In genomic region chr14:57656853-57657252, GRCh38 we compare ENCODE assay signal across 15 cellular contexts.
A peak's percentile ranks its signal among the peaks of the same experiment; 100 is the strongest.
DNase-seq lines count a peak whose midpoint lies in the region; FAIRE-seq and TF ChIP-seq lines count a peak whose summit lies in the region.
"Had no signal": no experiment of that assay in that cellular context is flagged by ENCODE, and none has a peak within 500 bp of the region (broad histone marks: within the 10 kb centered on the region; RNA-seq: fewer than 3 reads in every experiment).

No MANE protein-coding gene starts in this region.

- H3K4me3 ChIP-seq in bronchial epithelial cell (ENCODE audit: low read depth, low read length) (no peak overlapping the region), hepatocyte (no peak overlapping the region), adrenal gland (no peak overlapping the region), transverse colon (no peak overlapping the region)
- H3K4me3 ChIP-seq: GM12878 had no signal

- peak; percentile 93 for FAIRE-seq in bronchial epithelial cell (lab: Jason Lieb, UNC)
- FAIRE-seq: D721Med, GM12878, GM18507 had no signal

- H3K36me3 ChIP-seq in bronchial epithelial cell (ENCODE audit: control insufficient read depth, insufficient read depth, low read length) = no peaks in the 10 kb centered on the region
- H3K36me3 ChIP-seq in hepatocyte (replicated peaks; ENCODE audit: insufficient read depth, low read depth) = no peaks in the 10 kb centered on the region
- no peaks in the 10 kb centered on the region for H3K36me3 ChIP-seq in adrenal gland (replicated peaks in 1 of 2)
- no peaks in the 10 kb centered on the region for H3K36me3 ChIP-seq in transverse colon

- no peak for TF ChIP-seq POLR2A in adrenal gland (IDR thresholded peaks at IDR 0.05)
- no peak for TF ChIP-seq POLR2A in transverse colon (IDR thresholded peaks at IDR 0.05)

- H3K27ac ChIP-seq in hepatocyte (peak overlapping the region; percentile 20), adrenal gland (no peak overlapping the region), transverse colon (no peak overlapping the region)
- H3K27ac ChIP-seq: 22Rv1 had no signal

- no peaks in the 10 kb centered on the region for H3K9me2 ChIP-seq in hepatocyte (replicated peaks; ENCODE audit: insufficient read depth)

- H3K27me3 ChIP-seq in bronchial epithelial cell (ENCODE audit: control insufficient read depth, insufficient read depth, low read length) (peaks cover 7% of the 10 kb centered on the region), hepatocyte (no peaks in the 10 kb centered on the region), adrenal gland (no peaks in the 10 kb centered on the region), transverse colon (no peaks in the 10 kb centered on the region)

- TF ChIP-seq EP300 in transverse colon (IDR thresholded peaks at IDR 0.05; ENCODE audit: low read depth) = no peak

- H2AFZ ChIP-seq in hepatocyte = no peak overlapping the region

- no peaks in the 10 kb centered on the region for H3K9me3 ChIP-seq in hepatocyte (ENCODE audit: low read depth)
- H3K9me3 ChIP-seq in adrenal gland (replicated peaks in 1 of 3) = no peaks in the 10 kb centered on the region
- no peaks in the 10 kb centered on the region for H3K9me3 ChIP-seq in transverse colon

- no peaks in the 10 kb centered on the region for H3K79me2 ChIP-seq in hepatocyte

- no peak for TF ChIP-seq CTCF in bronchial epithelial cell (IDR thresholded peaks at IDR 0.05; ENCODE audit: insufficient read depth, low read length, severe bottlenecking)
- no peak for TF ChIP-seq CTCF in hepatocyte (IDR thresholded peaks at IDR 0.05; ENCODE audit: poor library complexity)
- no peak for TF ChIP-seq CTCF in adrenal gland (IDR thresholded peaks at IDR 0.05)
- no peak for TF ChIP-seq CTCF in transverse colon (IDR thresholded peaks at IDR 0.05)

- no peak overlapping the region for H3K4me2 ChIP-seq in hepatocyte

- no peaks in the 10 kb centered on the region for H4K20me1 ChIP-seq in hepatocyte (ENCODE audit: insufficient read depth, poor library complexity, severe bottlenecking)

- peak; percentile 1 for DNase-seq in DMS53 (lab: John Stamatoyannopoulos, UW)
- DNase-seq in DMS53 treated with DMSO at 0.1 percent for 48 hours (lab: John Stamatoyannopoulos, UW; ENCODE audit: unreplicated experiment) = no peak
- DNase-seq in bronchial epithelial cell (ENCODE audit: low read depth) = peak; percentile 93
- DNase-seq in hepatocyte (ENCODE audit: low spot score) = no peak
- DNase-seq in HUDEP-2 (lab: John Stamatoyannopoulos, UW; ENCODE audit: unreplicated experiment in 76 of 76) = no peak
- DNase-seq in adrenal gland = no peak
- no peak for DNase-seq in transverse colon
- DNase-seq: CD8-positive, alpha-beta T cell; COR-L47; DMS153; HFFc6 had no signal

- in situ Hi-C loops in transverse colon (cut with MboI; ENCODE audit: low pct_ligation_motif_present in 1 of 4, low pct_unique_long_range_greater_than_20kb in 1 of 4, low sequenced_read_pairs in 3 of 4) = no loop called here

- H3K4me1 ChIP-seq in hepatocyte (ENCODE audit: insufficient read depth) (no peaks in the 10 kb centered on the region), adrenal gland (replicated peaks in 1 of 2) (no peaks in the 10 kb centered on the region), transverse colon (no peaks in the 10 kb centered on the region)

- intact Hi-C loops in adrenal gland (cut with DNase I) (no loop called here), transverse colon (cut with DNase I; ENCODE audit: low total_unique reads) (no loop called here)

- 77% methylated on average over 3 of the region's 3 CpGs for WGBS in hepatocyte (ENCODE audit: low lambda C conversion rate, missing lambda C conversion rate)
- WGBS in adrenal gland, 4 donors = 57 to 66% (median 63%) methylated on average over 3 of the region's 3 CpGs
- 51 to 56% methylated on average over 3 of the region's 3 CpGs for WGBS in transverse colon (ENCODE audit: low coverage in 1 of 2), 2 donors

Comparison
In these comparisons a context has a peak if more than half of its experiments do, and no peak if none do; other contexts are left out.
1. DNase-seq: peak in DMS53 (single experiment) and bronchial epithelial cell (single experiment); none in DMS53 treated with DMSO at 0.1 percent for 48 hours (single experiment), hepatocyte (single experiment), HUDEP-2 (0 of 76), adrenal gland (0 of 7) and transverse colon (single experiment).